18 cellular contexts compared by ENCODE assay signal in the genomic region with DNA sequence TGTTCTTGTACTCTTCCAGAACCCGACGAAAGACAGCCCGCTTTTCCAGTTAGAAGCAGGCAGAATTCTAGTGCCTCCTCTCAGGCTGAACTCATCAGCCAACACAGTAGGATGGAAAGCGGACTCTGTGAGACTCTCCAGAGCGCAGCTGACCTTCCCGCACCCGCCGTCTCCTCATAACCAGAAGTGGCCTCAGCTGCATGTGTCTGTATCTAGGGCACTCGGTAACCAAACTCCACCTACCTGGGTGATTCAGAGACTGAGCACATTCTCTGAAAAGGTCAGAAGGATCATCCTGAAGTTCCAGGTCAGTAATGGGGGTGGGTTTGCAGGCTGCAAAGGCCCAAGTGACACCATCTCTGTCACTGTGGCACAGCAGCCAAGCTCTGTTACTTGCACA.
"Had no signal": no experiment of that assay in that cellular context is flagged by ENCODE, and none has a peak within 500 bp of the region (broad histone marks: within the 10 kb centered on the region; RNA-seq: fewer than 3 reads in every experiment).

No MANE protein-coding gene starts in this region.

- H3K27ac ChIP-seq: brain microvascular endothelial cell, gastrocnemius medialis, lower lobe of right lung, sigmoid colon, suprapubic skin, vagina had no signal

- H3K9me3 Mint-ChIP-seq: natural killer cell treated with Interleukin-12 subunit alpha and Interleukin-12 subunit beta and Interleukin-15 and Interleukin-18, amount 100 ng/mL, for 72 hours; stimulated activated naive CD8-positive, alpha-beta T cell treated with anti-CD3 and anti-CD28 coated beads, Interleukin-15, Interleukin-2, amounts not matched to agents 100 ng/mL and 50 ng/mL, for 24 hours; WTC11 had no signal

- H3K36me3 Mint-ChIP-seq: natural killer cell treated with Interleukin-12 subunit alpha and Interleukin-12 subunit beta and Interleukin-15 and Interleukin-18, amount 100 ng/mL, for 72 hours; WTC11 had no signal

- DNase-seq: activated CD4-positive, alpha-beta T cell treated with anti-CD3 and anti-CD28 coated beads for 48 hours; activated effector memory CD4-positive, alpha-beta T cell treated with anti-CD3 and anti-CD28 coated beads, Interleukin-2, amount 50 U/mL, for 16 hours; aorta; brain microvascular endothelial cell; cerebellar nuclear complex; cortex of kidney; effector CD4-positive, alpha-beta T cell; gastrocnemius medialis; lower lobe of right lung; sigmoid colon; trophoblast cell had no signal

- H3K27me3 Mint-ChIP-seq: natural killer cell treated with Interleukin-12 subunit alpha and Interleukin-12 subunit beta and Interleukin-15 and Interleukin-18, amount 100 ng/mL, for 72 hours had no signal

- H3K4me3 Mint-ChIP-seq: WTC11 had no signal

- H3K27ac Mint-ChIP-seq: WTC11 had no signal

- ATAC-seq: esophagus mucosa, gastrocnemius medialis, lower lobe of right lung, WTC11 had no signal

- H3K4me3 ChIP-seq: gastrocnemius medialis, lower lobe of right lung, sigmoid colon, suprapubic skin, vagina had no signal

- H3K27me3 ChIP-seq: brain microvascular endothelial cell, gastrocnemius medialis, sigmoid colon, suprapubic skin, vagina had no signal

- FAIRE-seq: keratinocyte had no signal
